Comparison of ENCODE assay signal across 8 cellular contexts in genomic region chr19:655691-656090, GRCh38. TPM values are rescaled to one million over a fixed set of nuclear protein-coding genes. Genes with fewer than 3 reads are reported as not detected.
DNase-seq lines count a peak whose midpoint lies in the region; TF ChIP-seq lines count a peak whose summit lies in the region.
"Had no signal": no experiment of that assay in that cellular context is flagged by ENCODE, and none has a peak within 500 bp of the region (broad histone marks: within the 10 kb centered on the region; RNA-seq: fewer than 3 reads in every experiment).

No MANE protein-coding gene starts in this region.

- H3K27ac Mint-ChIP-seq in activated CD4-positive, alpha-beta T cell treated with anti-CD3 and anti-CD28 coated beads, Interleukin-2, amount 10 ng/mL, durations not matched to agents 24 days and 14 days: peak overlapping the region; percentile 34
- H3K27ac Mint-ChIP-seq in nephron progenitor cell: peak overlapping the region; percentile 97

- H3K4me3 Mint-ChIP-seq in activated CD4-positive, alpha-beta T cell treated with anti-CD3 and anti-CD28 coated beads, Interleukin-2, amount 10 ng/mL, durations not matched to agents 24 days and 14 days: no peak overlapping the region
- no peak overlapping the region for H3K4me3 Mint-ChIP-seq in nephron progenitor cell

- peaks cover 31% of the 10 kb centered on the region for H3K36me3 Mint-ChIP-seq in activated CD4-positive, alpha-beta T cell treated with anti-CD3 and anti-CD28 coated beads, Interleukin-2, amount 10 ng/mL, durations not matched to agents 24 days and 14 days (ENCODE audit: low read depth)
- H3K36me3 Mint-ChIP-seq in nephron progenitor cell (ENCODE audit: low read depth): peaks cover 5% of the 10 kb centered on the region

- no peaks in the 10 kb centered on the region for H3K27me3 Mint-ChIP-seq in activated CD4-positive, alpha-beta T cell treated with anti-CD3 and anti-CD28 coated beads, Interleukin-2, amount 10 ng/mL, durations not matched to agents 24 days and 14 days
- no peaks in the 10 kb centered on the region for H3K27me3 Mint-ChIP-seq in nephron progenitor cell (ENCODE audit: low read depth, poor library complexity)

- H3K4me1 Mint-ChIP-seq in activated CD4-positive, alpha-beta T cell treated with anti-CD3 and anti-CD28 coated beads, Interleukin-2, amount 10 ng/mL, durations not matched to agents 24 days and 14 days: peaks cover 5% of the 10 kb centered on the region
- peaks cover 27% of the 10 kb centered on the region for H3K4me1 Mint-ChIP-seq in nephron progenitor cell

- TF ChIP-seq CTCF in nephron progenitor cell (IDR thresholded peaks at IDR 0.05): no peak

- no peaks in the 10 kb centered on the region for H3K9me3 Mint-ChIP-seq in activated CD4-positive, alpha-beta T cell treated with anti-CD3 and anti-CD28 coated beads, Interleukin-2, amount 10 ng/mL, durations not matched to agents 24 days and 14 days
- H3K9me3 Mint-ChIP-seq in nephron progenitor cell: no peaks in the 10 kb centered on the region

- intact Hi-C loops in activated CD4-positive, alpha-beta T cell treated with anti-CD3 and anti-CD28 coated beads, Interleukin-2, amount 10 ng/mL, durations not matched to agents 24 days and 14 days (cut with micrococcal nuclease): no loop called here

- DNase-seq in activated CD4-positive, alpha-beta T cell treated with anti-CD3 and anti-CD28 coated beads, Interleukin-2, amount 10 ng/mL, durations not matched to agents 24 days and 14 days: no peak
- DNase-seq in activated CD4-positive, alpha-beta T cell treated with anti-CD3 and anti-CD28 coated beads, Interleukin-2, amount 50 U/mL, for 48 hours: no peak
- DNase-seq in nephron progenitor cell (no peak), NCI-H187 treated with DMSO at 0.1 percent for 48 hours (lab: John Stamatoyannopoulos, UW) (no peak)
- DNase-seq: 8988T, Calu3, foreskin melanocyte, sigmoid colon had no signal

RNA-seq across cellular contexts. Expression of gene RNF126, which starts 7.3 kb away (rescaled TPM):
- total RNA-seq in activated CD4-positive, alpha-beta T cell treated with anti-CD3 and anti-CD28 coated beads, Interleukin-2, amount 10 ng/mL, durations not matched to agents 24 days and 14 days: 109 and 110 TPM in 2 replicates

RNA-seq across cellular contexts. Expression of gene FGF22, which starts 16.0 kb away (rescaled TPM):
- total RNA-seq in activated CD4-positive, alpha-beta T cell treated with anti-CD3 and anti-CD28 coated beads, Interleukin-2, amount 10 ng/mL, durations not matched to agents 24 days and 14 days: not detected in 2 replicates

RNA-seq across cellular contexts. Expression of gene FSTL3, which starts 20.5 kb away (rescaled TPM):
- total RNA-seq in activated CD4-positive, alpha-beta T cell treated with anti-CD3 and anti-CD28 coated beads, Interleukin-2, amount 10 ng/mL, durations not matched to agents 24 days and 14 days: 7.2 and 7.7 TPM in 2 replicates

RNA-seq across cellular contexts. Expression of gene POLRMT, which starts 22.4 kb away (rescaled TPM):
- total RNA-seq in activated CD4-positive, alpha-beta T cell treated with anti-CD3 and anti-CD28 coated beads, Interleukin-2, amount 10 ng/mL, durations not matched to agents 24 days and 14 days: 103 and 104 TPM in 2 replicates

RNA-seq across cellular contexts. Expression of gene PRSS57, which starts 39.6 kb away (rescaled TPM):
- total RNA-seq in activated CD4-positive, alpha-beta T cell treated with anti-CD3 and anti-CD28 coated beads, Interleukin-2, amount 10 ng/mL, durations not matched to agents 24 days and 14 days: not detected in 2 replicates
- total RNA-seq: Calu3, sigmoid colon had no signal
